Comparison of ENCODE assay signal across 18 cellular contexts in the genomic region with DNA sequence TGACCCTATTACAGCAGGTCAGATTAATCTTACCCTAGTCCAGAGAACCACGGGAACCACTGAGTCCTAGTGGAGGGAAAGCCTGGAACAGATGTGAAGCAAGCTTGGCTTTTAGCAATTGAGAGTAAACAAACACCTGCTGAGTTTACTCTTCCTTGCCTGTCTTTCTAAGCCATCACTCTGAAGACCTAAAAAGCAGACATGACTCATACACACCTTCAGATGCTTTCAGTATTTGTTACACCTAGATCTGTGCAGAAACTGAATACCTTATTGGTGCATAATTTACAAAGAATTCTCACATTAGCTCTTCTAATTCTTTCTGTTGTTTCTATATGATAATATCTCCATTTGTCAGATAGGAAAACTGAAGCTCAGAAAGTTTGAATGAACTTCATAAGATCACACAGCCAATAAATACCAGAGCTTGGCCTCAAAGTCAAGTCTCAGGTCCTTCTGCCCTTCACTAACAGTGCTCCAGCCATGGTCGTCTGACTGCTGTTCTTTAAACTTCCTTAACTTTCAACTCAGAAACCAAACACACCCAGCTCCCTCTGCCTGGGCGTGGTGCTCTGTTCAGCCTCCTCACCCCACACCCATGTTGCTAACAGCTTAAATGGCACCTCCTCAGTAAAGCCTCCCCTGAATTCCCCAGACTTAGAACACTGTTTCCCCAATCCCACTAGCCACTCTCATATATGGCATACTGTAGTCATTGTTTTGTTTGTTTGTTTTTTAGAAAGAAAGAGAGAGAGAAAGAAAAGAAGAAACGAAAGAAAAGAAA. TPM values are rescaled to one million over a fixed set of nuclear protein-coding genes. Genes with fewer than 3 reads are reported as not detected.
DNase-seq lines count a peak whose midpoint lies in the region; ATAC-seq and TF ChIP-seq lines count a peak whose summit lies in the region.
"Had no signal": no experiment of that assay in that cellular context is flagged by ENCODE, and none has a peak within 500 bp of the region (broad histone marks: within the 10 kb centered on the region; RNA-seq: fewer than 3 reads in every experiment).

No MANE protein-coding gene starts in this region.

- H3K4me3 Mint-ChIP-seq in activated T-helper 17 cell treated with anti-CD3 and anti-CD28 coated beads, Interleukin-2, amount 50 U/mL, for 72 hours, result peak overlapping the region; percentile 54
- H3K4me3 Mint-ChIP-seq: HFFc6 had no signal

- no peaks in the 10 kb centered on the region for H3K36me3 Mint-ChIP-seq in activated T-helper 17 cell treated with anti-CD3 and anti-CD28 coated beads, Interleukin-2, amount 50 U/mL, for 72 hours (ENCODE audit: low read depth)

- no peaks in the 10 kb centered on the region for H3K36me3 ChIP-seq in mucosa of descending colon (ENCODE audit: low read depth)
- H3K36me3 ChIP-seq: Peyer's patch, thoracic aorta had no signal

- TF ChIP-seq CTCF in mucosa of descending colon (IDR thresholded peaks at IDR 0.05), result no peak

- peak; percentile 95 to 96 for ATAC-seq in activated CD4-positive, CD25-positive, alpha-beta regulatory T cell treated with anti-CD3 and anti-CD28 coated beads, Interleukin-2, amount 50 U/mL, for 24 hours
- peak; percentile 93 for ATAC-seq in activated T-helper 17 cell treated with anti-CD3 and anti-CD28 coated beads, Interleukin-2, amount 50 U/mL, for 72 hours (replicated peaks)
- ATAC-seq in mucosa of descending colon, result peak; percentile 96
- no peak for ATAC-seq in HG02678 (IDR thresholded peaks at IDR 0.05; ENCODE audit: unreplicated experiment)
- ATAC-seq: sciatic nerve had no signal

- no peaks in the 10 kb centered on the region for H3K9me3 ChIP-seq in mucosa of descending colon
- H3K9me3 ChIP-seq: Peyer's patch, thoracic aorta had no signal

- no peaks in the 10 kb centered on the region for H3K9me3 Mint-ChIP-seq in activated T-helper 17 cell treated with anti-CD3 and anti-CD28 coated beads, Interleukin-2, amount 50 U/mL, for 72 hours
- H3K9me3 Mint-ChIP-seq: HFFc6 had no signal

- H3K27ac Mint-ChIP-seq in activated T-helper 17 cell treated with anti-CD3 and anti-CD28 coated beads, Interleukin-2, amount 50 U/mL, for 72 hours, result peak overlapping the region; percentile 76
- H3K27ac Mint-ChIP-seq: HFFc6 had no signal

- intact Hi-C loops in mucosa of descending colon (cut with DNase I, micrococcal nuclease), result no loop called here

- peaks cover 8% of the 10 kb centered on the region for H3K4me1 Mint-ChIP-seq in activated T-helper 17 cell treated with anti-CD3 and anti-CD28 coated beads, Interleukin-2, amount 50 U/mL, for 72 hours

- H3K27me3 Mint-ChIP-seq in activated T-helper 17 cell treated with anti-CD3 and anti-CD28 coated beads, Interleukin-2, amount 50 U/mL, for 72 hours, result no peaks in the 10 kb centered on the region

- DNase-seq in activated CD4-positive, CD25-positive, alpha-beta regulatory T cell (lab: John Stamatoyannopoulos, UW), result no peak
- DNase-seq in NCI-H69 (lab: John Stamatoyannopoulos, UW) (peak; percentile 22), mucosa of descending colon (peak; percentile 68 to 80 (median 74)), NCI-H1092 (lab: John Stamatoyannopoulos, UW) (no peak), COR-L47 (lab: John Stamatoyannopoulos, UW) (no peak)
- DNase-seq: 8988T, foreskin melanocyte, HFFc6, kidney, NCI-H2107 had no signal

- H3K4me1 ChIP-seq in mucosa of descending colon (ENCODE audit: low read depth), result peaks cover 11% of the 10 kb centered on the region
- H3K4me1 ChIP-seq: Peyer's patch had no signal

- H3K4me3 ChIP-seq in mucosa of descending colon, result no peak overlapping the region
- H3K4me3 ChIP-seq: coronary artery, Peyer's patch, thoracic aorta had no signal

RNA-seq across cellular contexts. Expression of a gene that starts 8.6 kb away (rescaled TPM):
- 10 to 100 TPM; 19.3 to 46.1 TPM for total RNA-seq in activated T-helper 17 cell treated with anti-CD3 and anti-CD28 coated beads, Interleukin-2, amount 50 U/mL, for 72 hours
- total RNA-seq in mucosa of descending colon, result 10 to 100 TPM; 12.2 to 62.5 (median 21.8) TPM

RNA-seq across cellular contexts. Expression of a gene that starts 15.3 kb away (rescaled TPM):
- not detected for total RNA-seq in activated T-helper 17 cell treated with anti-CD3 and anti-CD28 coated beads, Interleukin-2, amount 50 U/mL, for 72 hours
- not detected for total RNA-seq in mucosa of descending colon
- total RNA-seq: HFFc6, kidney, myocyte, Peyer's patch, sciatic nerve, thoracic aorta had no signal

RNA-seq across cellular contexts. Expression of a gene that starts 39.3 kb away (rescaled TPM):
- 1 to 10 TPM in 1 of 2 donors, not detected in 1; 2.6 TPM for total RNA-seq in activated T-helper 17 cell treated with anti-CD3 and anti-CD28 coated beads, Interleukin-2, amount 50 U/mL, for 72 hours
- not detected for total RNA-seq in mucosa of descending colon
- total RNA-seq: HFFc6, myocyte, sciatic nerve had no signal

RNA-seq across cellular contexts. Expression of a gene that starts 56.7 kb away (rescaled TPM):
- not detected for total RNA-seq in activated T-helper 17 cell treated with anti-CD3 and anti-CD28 coated beads, Interleukin-2, amount 50 U/mL, for 72 hours
- not detected for total RNA-seq in mucosa of descending colon
- total RNA-seq: HFFc6, kidney, myocyte, Peyer's patch, sciatic nerve, thoracic aorta had no signal

Comparison
In these comparisons a context has a peak if more than half of its experiments do, and no peak if none do; other contexts are left out.
1. DNase-seq: peak in NCI-H69 (single experiment) and mucosa of descending colon (3 of 3); none in activated CD4-positive, CD25-positive, alpha-beta regulatory T cell (0 of 4), NCI-H1092 (single experiment) and COR-L47 (single experiment).